8 cellular contexts compared by ENCODE assay signal in genomic region chr11:31509017-31509411, GRCh38. TPM values are rescaled to one million over a fixed set of nuclear protein-coding genes. Genes with fewer than 3 reads are reported as not detected.
DNase-seq lines count a peak whose midpoint lies in the region; ATAC-seq and TF ChIP-seq lines count a peak whose summit lies in the region.

No MANE protein-coding gene starts in this region.

- H2AFZ ChIP-seq in KMS-11 (ENCODE audit: low read depth), result peak overlapping the region; percentile 93

- ATAC-seq in GM21390 (IDR thresholded peaks at IDR 0.05; ENCODE audit: unreplicated experiment) (peak; percentile 7), HG03108 (IDR thresholded peaks at IDR 0.05; ENCODE audit: unreplicated experiment) (no peak)

- peak overlapping the region; percentile 89; the same call in 1 of the 2 replicates for H3K9ac ChIP-seq in KMS-11

- no peaks in the 10 kb centered on the region for H3K27me3 Mint-ChIP-seq in MCF 10A (ENCODE audit: insufficient read depth, unreplicated experiment)

- BruUV-seq in MCF 10A (replicated peaks; lab: Mats Ljungman, UMichigan), result TSS peak; percentile 66

- H3K27ac Mint-ChIP-seq in MCF 10A (ENCODE audit: low read depth, unreplicated experiment), result peak overlapping the region; percentile 92

- H3K4me3 Mint-ChIP-seq in MCF 10A (ENCODE audit: unreplicated experiment), result peak overlapping the region; percentile 82

- peak overlapping the region; percentile 53 for H3K4me2 ChIP-seq in KMS-11

- peak; percentile 6 for DNase-seq in GM03348 (ENCODE audit: low spot score)
- no peak for DNase-seq in MCF 10A (ENCODE audit: unreplicated experiment)
- peak; percentile 21 to 30 for DNase-seq in lung microvascular endothelial cell (ENCODE audit: low read depth in 2 of 2)
- DNase-seq in midbrain (lab: John Stamatoyannopoulos, UW), result no peak
- no peak for DNase-seq in GDM1 (lab: John Stamatoyannopoulos, UW)

- H3K36me3 ChIP-seq in KMS-11 (ENCODE audit: insufficient read depth), result no peaks in the 10 kb centered on the region

- H3K4me1 Mint-ChIP-seq in MCF 10A (ENCODE audit: insufficient read depth, unreplicated experiment), result peaks cover 16% of the 10 kb centered on the region

- no peaks in the 10 kb centered on the region for H3K27me3 ChIP-seq in KMS-11 (ENCODE audit: insufficient read depth, low read depth)

- POLR2A ChIA-PET in MCF 10A (lab: Yijun Ruan, JAX), result interaction anchor here (0.6 to 1.8 kb wide), 10 partner anchors 8 to 1186 kb away, joined by 3 to 7 read pairs (median 3); partner anchors contain the start of genes ARL14EP, DCDC1 and DNAJC24

- peak overlapping the region; percentile 63 for H3K4me3 ChIP-seq in KMS-11 (IDR thresholded peaks at IDR 0.05; ENCODE audit: insufficient read depth, low read depth, low read length)

- H4K20me1 ChIP-seq in KMS-11 (ENCODE audit: insufficient read depth), result no peaks in the 10 kb centered on the region

- H3K27ac ChIP-seq in KMS-11, result peak overlapping the region; percentile 72; the same call in 1 of the 2 replicates

- intact Hi-C loops in MCF 10A (cut with micrococcal nuclease), result loop anchor here (5.0 kb wide), 1 partner anchor 138 kb away; no protein-coding TSS in a partner anchor

- no peaks in the 10 kb centered on the region for H3K9me3 Mint-ChIP-seq in MCF 10A (ENCODE audit: unreplicated experiment)

- H3K4me1 ChIP-seq in KMS-11 (ENCODE audit: low read depth, poor library complexity, severe bottlenecking), result peaks cover 10% of the 10 kb centered on the region

- TF ChIP-seq CTCF in KMS-11 (conservative IDR thresholded peaks at IDR 0.05; ENCODE audit: low read depth, low read length) (no peak), MCF 10A (IDR thresholded peaks at IDR 0.05; ENCODE audit: unreplicated experiment) (no peak)

- H3K36me3 Mint-ChIP-seq in MCF 10A (ENCODE audit: insufficient read depth, unreplicated experiment), result peaks cover 7% of the 10 kb centered on the region

- CTCF ChIA-PET in MCF 10A (lab: Yijun Ruan, JAX), result interaction anchor here (0.6 to 0.8 kb wide), 2 partner anchors 8 to 48 kb away, joined by 3 read pairs; no protein-coding TSS in a partner anchor

- peaks cover 29% of the 10 kb centered on the region; the same call in 1 of the 2 replicates for H3K79me2 ChIP-seq in KMS-11 (ENCODE audit: insufficient read depth, low read depth)

RNA-seq across cellular contexts. Expression of gene IMMP1L, which starts 0.4 kb away (rescaled TPM):
- total RNA-seq in MCF 10A (2022) (26.7 and 32.2 TPM in 2 replicates), lung microvascular endothelial cell (7.7 and 7.8 TPM in 2 replicates)

RNA-seq across cellular contexts. Expression of gene ELP4, which starts 0.6 kb away (rescaled TPM):
- total RNA-seq in MCF 10A (2022), result 16.2 and 18.3 TPM in 2 replicates
- 8.1 and 9.2 TPM in 2 replicates for total RNA-seq in lung microvascular endothelial cell

Comparison
In these comparisons a context has a peak if more than half of its experiments do, and no peak if none do; other contexts are left out.
1. DNase-seq: peak in GM03348 (single experiment) and lung microvascular endothelial cell (2 of 2); none in MCF 10A (single experiment), midbrain (single experiment) and GDM1 (single experiment).